ENCODE assay signal across 10 cellular contexts in genomic region chr22:31278643-31279326, GRCh38. TPM values are rescaled to one million over a fixed set of nuclear protein-coding genes. Genes with fewer than 3 reads are reported as not detected.
DNase-seq lines count a peak whose midpoint lies in the region; ATAC-seq and TF ChIP-seq lines count a peak whose summit lies in the region.
"Had no signal": no experiment of that assay in that cellular context is flagged by ENCODE, and none has a peak within 500 bp of the region (broad histone marks: within the 10 kb centered on the region; RNA-seq: fewer than 3 reads in every experiment).

No MANE protein-coding gene starts in this region.

- WGBS in thyroid gland, 2 donors = 81 to 87% methylated on average over 6 of the region's 6 CpGs

- no peaks in the 10 kb centered on the region for H3K9me3 Mint-ChIP-seq in activated naive CD4-positive, alpha-beta T cell treated with anti-CD3 and anti-CD28 coated beads, Interleukin-2, amount 50 U/mL, for 72 hours
- no peaks in the 10 kb centered on the region for H3K9me3 Mint-ChIP-seq in memory B cell

- no peak overlapping the region for H3K4me3 ChIP-seq in thyroid gland (replicated peaks in 1 of 3)

- H3K36me3 Mint-ChIP-seq in activated naive CD4-positive, alpha-beta T cell treated with anti-CD3 and anti-CD28 coated beads, Interleukin-2, amount 50 U/mL, for 72 hours = peaks cover 4 to 42% of the 10 kb centered on the region in 2 donors
- H3K36me3 Mint-ChIP-seq in memory B cell = peaks cover 11% of the 10 kb centered on the region

- H3K9me3 ChIP-seq in thyroid gland = no peaks in the 10 kb centered on the region

- ATAC-seq in activated naive CD4-positive, alpha-beta T cell treated with anti-CD3 and anti-CD28 coated beads, Interleukin-2, amount 50 U/mL, for 72 hours = peak; percentile 73 to 86
- ATAC-seq in memory B cell (ENCODE audit: low read depth) (no peak), GM21737 (IDR thresholded peaks at IDR 0.05; ENCODE audit: unreplicated experiment) (no peak), GM21717 (IDR thresholded peaks at IDR 0.05; ENCODE audit: unreplicated experiment) (no peak)

- no peak for TF ChIP-seq CTCF in thyroid gland (IDR thresholded peaks at IDR 0.05)

- H3K36me3 ChIP-seq in thyroid gland = peaks cover 40 to 53% of the 10 kb centered on the region in 2 donors

- H3K27me3 ChIP-seq in thyroid gland = no peaks in the 10 kb centered on the region

- H3K27ac ChIP-seq in thyroid gland = peak overlapping the region in 2 of 3 donors; percentile 13 to 27

- no peak for TF ChIP-seq POLR2A in thyroid gland (IDR thresholded peaks at IDR 0.05)

- peak; percentile 64 for DNase-seq in activated CD8-positive, alpha-beta memory T cell treated with anti-CD3 and anti-CD28 coated beads for 24 hours
- no peak for DNase-seq in activated CD8-positive, alpha-beta memory T cell treated with anti-CD3 and anti-CD28 coated beads, Interleukin-2, amount 50 U/mL, for 48 hours
- peak; percentile 28 to 53 for DNase-seq in activated naive CD4-positive, alpha-beta T cell treated with anti-CD3 and anti-CD28 coated beads, Interleukin-2, amount 50 U/mL, for 72 hours (ENCODE audit: low spot score in 2 of 2)
- DNase-seq in memory B cell (ENCODE audit: low spot score in 2 of 2) = no peak
- DNase-seq in thyroid gland = no peak
- DNase-seq in head of caudate nucleus = no peak
- DNase-seq: ACHN, mesendoderm had no signal

- no peaks in the 10 kb centered on the region for H3K27me3 Mint-ChIP-seq in memory B cell

- H3K4me3 Mint-ChIP-seq in memory B cell = no peak overlapping the region

- peak overlapping the region; percentile 88 to 95 for H3K27ac Mint-ChIP-seq in activated naive CD4-positive, alpha-beta T cell treated with anti-CD3 and anti-CD28 coated beads, Interleukin-2, amount 50 U/mL, for 72 hours
- H3K27ac Mint-ChIP-seq in memory B cell = peak overlapping the region; percentile 14

- H3K4me1 ChIP-seq in thyroid gland = peaks cover 8 to 10% of the 10 kb centered on the region in 2 donors

- peaks cover 2% of the 10 kb centered on the region for H3K4me1 Mint-ChIP-seq in memory B cell

- intact Hi-C loops in thyroid gland (cut with DNase I) = no loop called here
- intact Hi-C loops in head of caudate nucleus (cut with DNase I) = no loop called here

RNA-seq across cellular contexts. Expression of gene PIK3IP1, which starts 13.5 kb away (rescaled TPM):
- 10 to 100 TPM; 20.0 to 20.8 TPM for total RNA-seq in activated naive CD4-positive, alpha-beta T cell treated with anti-CD3 and anti-CD28 coated beads, Interleukin-2, amount 50 U/mL, for 72 hours
- 10 to 100 TPM; 39.8 to 88.4 (median 48.1) TPM for total RNA-seq in thyroid gland

Comparison
In these comparisons a context has a peak if more than half of its experiments do, and no peak if none do; other contexts are left out.
1. DNase-seq: peak in activated CD8-positive, alpha-beta memory T cell treated with anti-CD3 and anti-CD28 coated beads for 24 hours (single experiment) and activated naive CD4-positive, alpha-beta T cell treated with anti-CD3 and anti-CD28 coated beads, Interleukin-2, amount 50 U/mL, for 72 hours (2 of 2); none in activated CD8-positive, alpha-beta memory T cell treated with anti-CD3 and anti-CD28 coated beads, Interleukin-2, amount 50 U/mL, for 48 hours (single experiment), memory B cell (0 of 2), thyroid gland (0 of 2) and head of caudate nucleus (0 of 42).
2. ATAC-seq: peak in activated naive CD4-positive, alpha-beta T cell treated with anti-CD3 and anti-CD28 coated beads, Interleukin-2, amount 50 U/mL, for 72 hours (2 of 2); none in memory B cell (single experiment), GM21737 (single experiment) and GM21717 (single experiment).